ENCODE assay signal across 8 cellular contexts in the genomic region with DNA sequence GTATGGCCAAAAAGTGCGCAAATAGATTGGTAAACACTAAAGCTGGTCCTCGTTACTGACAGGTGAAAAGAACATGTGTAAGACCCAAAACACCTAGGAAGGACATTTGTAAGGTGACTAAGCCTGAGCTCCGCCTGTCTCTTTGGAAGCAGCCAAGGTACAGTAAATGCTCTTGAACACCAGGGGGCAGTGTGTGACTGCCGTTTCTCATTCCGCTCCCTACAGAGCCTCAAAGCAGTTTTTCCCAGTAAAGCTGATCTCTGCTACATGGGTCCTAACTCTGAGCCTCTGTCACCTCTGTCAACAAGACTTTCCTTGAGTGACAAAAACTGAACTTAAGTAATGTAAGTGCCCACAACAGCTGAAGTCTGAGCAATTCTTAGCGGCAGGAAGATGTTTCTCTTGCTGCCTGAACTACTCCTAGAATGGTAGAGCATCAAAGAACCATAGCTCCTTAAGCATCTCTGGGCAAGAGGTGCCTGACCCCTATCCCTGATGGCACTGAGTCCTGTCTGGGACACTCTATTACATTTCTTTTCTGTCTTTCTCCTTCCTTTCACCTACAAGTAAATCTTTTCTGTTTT.
A peak's percentile ranks its signal among the peaks of the same experiment; 100 is the strongest.
DNase-seq lines count a peak whose midpoint lies in the region; ATAC-seq and TF ChIP-seq lines count a peak whose summit lies in the region.

No MANE protein-coding gene starts in this region.

- WGBS in upper lobe of left lung, 2 donors: 9 to 10% methylated on average over 6 of the region's 6 CpGs

- no peak overlapping the region for H3K27ac Mint-ChIP-seq in activated T-cell treated with anti-CD3 and anti-CD28 coated beads, Interleukin-2, amount 50 U/mL, for 24 hours

- no peaks in the 10 kb centered on the region for H3K9me2 ChIP-seq in OCI-LY1 (ENCODE audit: low read depth, low read length)

- H3K27ac ChIP-seq in DND-41 (ENCODE audit: low read length) (no peak overlapping the region), OCI-LY1 (ENCODE audit: low read depth, low read length, poor library complexity, severe bottlenecking) (no peak overlapping the region), neutrophil (no peak overlapping the region), upper lobe of left lung (no peak overlapping the region)

- H3K9ac ChIP-seq in DND-41 (ENCODE audit: low read depth, low read length): no peak overlapping the region
- no peak overlapping the region for H3K9ac ChIP-seq in OCI-LY1 (ENCODE audit: low read length)

- no peak for TF ChIP-seq EP300 in upper lobe of left lung (IDR thresholded peaks at IDR 0.05)

- H3F3A ChIP-seq in OCI-LY1 (ENCODE audit: insufficient read depth, low read length): no peaks in the 10 kb centered on the region

- no peak for TF ChIP-seq POLR2A in upper lobe of left lung (IDR thresholded peaks at IDR 0.05)

- H3K4me1 Mint-ChIP-seq in activated T-cell treated with anti-CD3 and anti-CD28 coated beads, Interleukin-2, amount 50 U/mL, for 24 hours (ENCODE audit: low read depth): peaks cover 11% of the 10 kb centered on the region

- ATAC-seq in DND-41 (ENCODE audit: insufficient read depth, low read depth) (peak; percentile 88), GM21390 (IDR thresholded peaks at IDR 0.05; ENCODE audit: unreplicated experiment) (peak; percentile 84), upper lobe of left lung (ENCODE audit: low FRiP score in 2 of 2) (peak; percentile 87 to 88)

- H3K79me2 ChIP-seq in DND-41 (ENCODE audit: insufficient read depth, low read length): no peaks in the 10 kb centered on the region
- no peaks in the 10 kb centered on the region for H3K79me2 ChIP-seq in OCI-LY1 (ENCODE audit: insufficient read depth, low read length)

- DNase-seq in DND-41 (peak; percentile 63), HK-2 (ENCODE audit: unreplicated experiment) (peak; percentile 78), fibroblast of the aortic adventitia (ENCODE audit: low read depth) (peak; percentile 86), upper lobe of left lung (peak in 1 of 2 donors; percentile 72)
- DNase-seq in activated T-cell treated with anti-CD3 and anti-CD28 coated beads, Interleukin-2, amount 50 U/mL, for 24 hours: peak; percentile 61

- TF ChIP-seq CTCF in DND-41 (IDR thresholded peaks at IDR 0.05; ENCODE audit: borderline replicate concordance, extremely low read depth, low read length, poor library complexity, severe bottlenecking) (peak; percentile 93), OCI-LY1 (IDR thresholded peaks at IDR 0.05; ENCODE audit: low read length) (peak; percentile 96), fibroblast of the aortic adventitia (IDR thresholded peaks at IDR 0.05; ENCODE audit: insufficient read depth, low read length) (peak; percentile 90), neutrophil (IDR thresholded peaks at IDR 0.05) (peak; percentile 79), upper lobe of left lung (IDR thresholded peaks at IDR 0.05) (peak; percentile 73 to 87 (median 83))

- H3K27me3 Mint-ChIP-seq in activated T-cell treated with anti-CD3 and anti-CD28 coated beads, Interleukin-2, amount 50 U/mL, for 24 hours: peaks cover 54% of the 10 kb centered on the region

- no peaks in the 10 kb centered on the region for H3K36me3 Mint-ChIP-seq in activated T-cell treated with anti-CD3 and anti-CD28 coated beads, Interleukin-2, amount 50 U/mL, for 24 hours (ENCODE audit: low read depth)

- H3K27me3 ChIP-seq in DND-41 (ENCODE audit: insufficient read depth, low read length, poor library complexity) (peaks cover 3% of the 10 kb centered on the region), OCI-LY1 (ENCODE audit: insufficient read depth, low read length) (no peaks in the 10 kb centered on the region; the same call in 1 of the 2 replicates), neutrophil (peaks cover 27% of the 10 kb centered on the region), upper lobe of left lung (no peaks in the 10 kb centered on the region)

- H3K36me3 ChIP-seq in DND-41 (ENCODE audit: insufficient read depth, low read length) (no peaks in the 10 kb centered on the region), OCI-LY1 (ENCODE audit: insufficient read depth, low read length) (no peaks in the 10 kb centered on the region), neutrophil (no peaks in the 10 kb centered on the region), upper lobe of left lung (no peaks in the 10 kb centered on the region)

- H4K20me1 ChIP-seq in DND-41 (ENCODE audit: insufficient read depth, low read length) (no peaks in the 10 kb centered on the region), OCI-LY1 (ENCODE audit: insufficient read depth, low read length) (no peaks in the 10 kb centered on the region)

- H2AFZ ChIP-seq in DND-41 (ENCODE audit: low read depth, low read length) (no peak overlapping the region), OCI-LY1 (ENCODE audit: low read length) (no peak overlapping the region)

- no peak overlapping the region for H3K4me3 Mint-ChIP-seq in activated T-cell treated with anti-CD3 and anti-CD28 coated beads, Interleukin-2, amount 50 U/mL, for 24 hours

- H3K4me2 ChIP-seq in DND-41 (ENCODE audit: insufficient read depth, low read length): no peak overlapping the region
- H3K4me2 ChIP-seq in OCI-LY1 (ENCODE audit: low read length): no peak overlapping the region

- peaks cover 7% of the 10 kb centered on the region for H3K4me1 ChIP-seq in DND-41 (ENCODE audit: insufficient read depth, low read length)
- H3K4me1 ChIP-seq in OCI-LY1 (ENCODE audit: insufficient read depth, low read length, severe bottlenecking): no peaks in the 10 kb centered on the region
- peaks cover 4 to 7% of the 10 kb centered on the region in 2 experiments for H3K4me1 ChIP-seq in neutrophil (ENCODE audit: control insufficient read depth in 1 of 2, insufficient read depth in 1 of 2, low read depth in 1 of 2, low read length in 1 of 2)
- H3K4me1 ChIP-seq in upper lobe of left lung: peaks cover 9 to 18% (median 12%) of the 10 kb centered on the region in 4 donors

- H3K9me3 Mint-ChIP-seq in activated T-cell treated with anti-CD3 and anti-CD28 coated beads, Interleukin-2, amount 50 U/mL, for 24 hours: no peaks in the 10 kb centered on the region

- H3K9me3 ChIP-seq in DND-41 (ENCODE audit: insufficient read depth, low read length, severe bottlenecking) (no peaks in the 10 kb centered on the region), OCI-LY1 (ENCODE audit: low read length) (no peaks in the 10 kb centered on the region), neutrophil (no peaks in the 10 kb centered on the region), upper lobe of left lung (no peaks in the 10 kb centered on the region)

- H3K4me3 ChIP-seq in DND-41 (ENCODE audit: low read depth in 1 of 2, low read length in 2 of 2) (no peak overlapping the region), OCI-LY1 (ENCODE audit: low read depth, low read length, poor library complexity, severe bottlenecking) (no peak overlapping the region), fibroblast of the aortic adventitia (ENCODE audit: low read depth, low read length) (no peak overlapping the region), neutrophil (ENCODE audit: low read depth in 1 of 2, low read length in 1 of 2) (no peak overlapping the region), upper lobe of left lung (no peak overlapping the region)
